In genomic region chr11:27528711-27529110, GRCh38 we compare ENCODE assay signal across 2 cellular contexts.
A peak's percentile ranks its signal among the peaks of the same experiment; 100 is the strongest.
TF ChIP-seq lines count a peak whose summit lies in the region.

No MANE protein-coding gene starts in this region.

TF ChIP-seq in liver, 16 proteins besides CTCF, POLR2A, EP300 and RAD21:
- TF ChIP-seq HNF4A (conservative IDR thresholded peaks at IDR 0.05) (no peak), YY1 (IDR thresholded peaks at IDR 0.05) (peak; percentile 39)

TF ChIP-seq in HepG2, 621 proteins besides CTCF, POLR2A, EP300 and RAD21:
- TF ChIP-seq ZNF343 (CRISPR knock-in tag; IDR thresholded peaks at IDR 0.05) (no peak), LCORL (IDR thresholded peaks at IDR 0.05) (no peak), LCORL (CRISPR knock-in tag; IDR thresholded peaks at IDR 0.05) (no peak), FOXC1 (CRISPR knock-in tag; IDR thresholded peaks at IDR 0.05; ENCODE audit: borderline replicate concordance) (no peak), ZNF629 (CRISPR knock-in tag; conservative IDR thresholded peaks at IDR 0.05) (no peak), MED1 (CRISPR knock-in tag; IDR thresholded peaks at IDR 0.05) (no peak), HNRNPH1 (optimal IDR thresholded peaks at IDR 0.05; ENCODE audit: low read depth, low read length) (no peak), STAT6 (CRISPR knock-in tag; IDR thresholded peaks at IDR 0.05; ENCODE audit: borderline replicate concordance) (no peak), ZNF703 (CRISPR knock-in tag; IDR thresholded peaks at IDR 0.05; ENCODE audit: borderline replicate concordance) (no peak), ZNF879 (CRISPR knock-in tag; IDR thresholded peaks at IDR 0.05) (no peak), FLYWCH1 (CRISPR knock-in tag; IDR thresholded peaks at IDR 0.05) (no peak), MAX (IDR thresholded peaks at IDR 0.05) (no peak), ZSCAN25 (CRISPR knock-in tag; IDR thresholded peaks at IDR 0.05) (no peak), ZNF207 (IDR thresholded peaks at IDR 0.05; ENCODE audit: borderline replicate concordance) (no peak), ZFY (CRISPR knock-in tag; IDR thresholded peaks at IDR 0.05) (no peak), ATF5 (CRISPR knock-in tag; IDR thresholded peaks at IDR 0.05; ENCODE audit: low read depth) (no peak), CHD4 (IDR thresholded peaks at IDR 0.05; ENCODE audit: borderline replicate concordance, low read length) (no peak), AKAP8 (CRISPR knock-in tag; IDR thresholded peaks at IDR 0.05) (no peak), IKZF4 (CRISPR knock-in tag; IDR thresholded peaks at IDR 0.05; ENCODE audit: borderline replicate concordance, low read depth, not compliant biosample characterization) (no peak), ZSCAN21 (CRISPR knock-in tag; IDR thresholded peaks at IDR 0.05; ENCODE audit: borderline replicate concordance) (no peak), MXD1 (CRISPR knock-in tag; IDR thresholded peaks at IDR 0.05) (no peak)
